21 cellular contexts compared by ENCODE assay signal in genomic region chr6:83411731-83412130, GRCh38. TPM values are rescaled to one million over a fixed set of nuclear protein-coding genes. Genes with fewer than 3 reads are reported as not detected.
A peak's percentile ranks its signal among the peaks of the same experiment; 100 is the strongest.
DNase-seq lines count a peak whose midpoint lies in the region; FAIRE-seq and TF ChIP-seq lines count a peak whose summit lies in the region.
"Had no signal": no experiment of that assay in that cellular context is flagged by ENCODE, and none has a peak within 500 bp of the region (broad histone marks: within the 10 kb centered on the region; RNA-seq: fewer than 3 reads in every experiment).

No MANE protein-coding gene starts in this region.

- no peak for TF ChIP-seq POLR2A in GM12891 (IDR thresholded peaks at IDR 0.05; ENCODE audit: low read depth, low read length)

- peak; percentile 33 for FAIRE-seq in GM12891 (lab: Jason Lieb, UNC)
- FAIRE-seq: A549, D721Med, H54 had no signal

- DNase-seq in NCI-H2171 treated with DMSO at 0.1 percent for 48 hours (lab: John Stamatoyannopoulos, UW): peak; percentile 57
- DNase-seq in NCI-H2171 (lab: John Stamatoyannopoulos, UW): no peak
- no peak for DNase-seq in GM12891 (ENCODE audit: insufficient read length, low spot score)
- peak; percentile 61 for DNase-seq in medulla oblongata (ENCODE audit: extremely low spot score)
- DNase-seq in RPMI8226: no peak
- DNase-seq in activated CD8-positive, alpha-beta memory T cell treated with anti-CD3 and anti-CD28 coated beads, Interleukin-2, amount 50 U/mL, for 48 hours: no peak
- no peak for DNase-seq in DMS53 (lab: John Stamatoyannopoulos, UW)
- DNase-seq: 8988T; ACHN; AML-193; C1 segment of cervical spinal cord; CD4-positive, alpha-beta memory T cell; DMS153; DMS79; EL; GDM1; GOT3; HFFc6 had no signal

TF ChIP-seq in GM12891, 5 proteins besides CTCF, POLR2A, EP300 and RAD21:
- no peak for TF ChIP-seq POLR2AphosphoS5 (IDR thresholded peaks at IDR 0.05; ENCODE audit: low read depth, low read length)
- no peak for TF ChIP-seq PAX5 (IDR thresholded peaks at IDR 0.05; ENCODE audit: insufficient read depth, low read length, severe bottlenecking)
- TF ChIP-seq SPI1 (IDR thresholded peaks at IDR 0.05; ENCODE audit: low read depth, low read length): no peak
- TF ChIP-seq TAF1 (IDR thresholded peaks at IDR 0.05; ENCODE audit: low read depth, low read length): no peak
- no peak for TF ChIP-seq POU2F2 (IDR thresholded peaks at IDR 0.05; ENCODE audit: low read depth, low read length)

RNA-seq across cellular contexts. Expression of gene ME1, which starts 19.1 kb away (rescaled TPM):
- polyA plus RNA-seq in GM12891 (2012; ENCODE audit: low read depth, missing spikeins): 3.4 TPM

Comparison
In these comparisons a context has a peak if more than half of its experiments do, and no peak if none do; other contexts are left out.
1. DNase-seq: peak in NCI-H2171 treated with DMSO at 0.1 percent for 48 hours (single experiment) and medulla oblongata (single experiment); none in NCI-H2171 (single experiment), GM12891 (single experiment), RPMI8226 (single experiment), activated CD8-positive, alpha-beta memory T cell treated with anti-CD3 and anti-CD28 coated beads, Interleukin-2, amount 50 U/mL, for 48 hours (single experiment) and DMS53 (single experiment).